11 cellular contexts compared by ENCODE assay signal in the genomic region with DNA sequence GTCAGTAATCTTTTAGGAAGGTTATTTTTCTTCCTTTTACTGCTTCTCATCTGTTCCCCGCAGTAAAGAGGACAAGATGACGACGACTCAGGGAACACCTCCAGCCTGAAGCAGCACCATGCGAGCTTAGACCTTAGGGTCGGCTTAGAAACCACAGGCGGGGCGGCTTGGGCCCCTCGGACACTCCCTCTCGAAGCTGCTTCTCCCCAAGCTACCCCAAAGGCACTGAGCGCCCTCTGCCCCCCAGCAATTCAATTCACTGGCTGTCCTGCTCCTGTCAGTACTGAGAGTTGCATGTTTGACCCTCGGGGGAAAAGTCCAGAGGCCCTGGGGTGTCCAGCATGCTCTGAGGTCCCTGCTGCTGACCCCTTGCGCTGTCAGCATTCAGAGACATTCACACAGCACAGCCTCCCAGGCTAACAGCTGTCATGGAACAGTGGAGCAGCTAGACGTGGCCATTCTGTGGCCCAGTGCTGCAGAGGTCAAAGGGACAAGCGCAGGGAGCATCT.
DNase-seq lines count a peak whose midpoint lies in the region; ATAC-seq and TF ChIP-seq lines count a peak whose summit lies in the region.
"Had no signal": no experiment of that assay in that cellular context is flagged by ENCODE, and none has a peak within 500 bp of the region (broad histone marks: within the 10 kb centered on the region; RNA-seq: fewer than 3 reads in every experiment).

No MANE protein-coding gene starts in this region.

- CTCF ChIA-PET in AG04450 (lab: Charles Lee) (interaction anchor here (0.6 kb wide), 1 partner anchor 75 kb away, joined by 3 read pairs; no protein-coding TSS in a partner anchor), WTC11 (lab: Charles Lee) (interaction anchor here (3.0 kb wide), 1 partner anchor 123 kb away, joined by 22 read pairs; no protein-coding TSS in a partner anchor)

- H3K9ac ChIP-seq in rectal smooth muscle tissue (ENCODE audit: low read length): no peak overlapping the region

- intact Hi-C loops in adrenal gland (cut with DNase I): no loop called here
- intact Hi-C loops in natural killer cell (cut with micrococcal nuclease): no loop called here

- DNase-seq in AG04450 (ENCODE audit: low read depth, low spot score): no peak
- DNase-seq in adrenal gland: peak in 1 of 7 donors; percentile 29
- DNase-seq in iris pigment epithelial cell (ENCODE audit: low read depth): peak; percentile 20
- DNase-seq in natural killer cell: no peak
- DNase-seq in NCI-H1105 treated with DMSO at 0.1 percent for 48 hours (lab: John Stamatoyannopoulos, UW): no peak
- no peak for DNase-seq in WTC11 (ENCODE audit: low spot score)
- DNase-seq: DND-41, NCI-H2227 treated with DMSO at 0.1 percent for 48 hours had no signal

- WGBS in adrenal gland, 4 donors: 74 to 79% (median 76%) methylated on average over 13 to 14 of the region's 14 CpGs

- H3K27me3 Mint-ChIP-seq in natural killer cell (ENCODE audit: low read depth in 2 of 2): peaks cover 0 to 8% of the 10 kb centered on the region in 2 donors
- H3K27me3 Mint-ChIP-seq in WTC11 (ENCODE audit: low read depth): no peaks in the 10 kb centered on the region
- H3K27me3 Mint-ChIP-seq: type B pancreatic cell had no signal

- TF ChIP-seq CTCF in AG04450 (IDR thresholded peaks at IDR 0.05; ENCODE audit: low read depth, low read length) (no peak), adrenal gland (IDR thresholded peaks at IDR 0.05) (no peak), natural killer cell (IDR thresholded peaks at IDR 0.05) (no peak), WTC11 (IDR thresholded peaks at IDR 0.05) (no peak)

- H3K4me3 ChIP-seq in AG04450 (ENCODE audit: low read depth, low read length) (no peak overlapping the region), adrenal gland (no peak overlapping the region), rectal smooth muscle tissue (ENCODE audit: low read length) (no peak overlapping the region)

- H3K27ac Mint-ChIP-seq in natural killer cell: no peak overlapping the region
- H3K27ac Mint-ChIP-seq in WTC11: no peak overlapping the region

- H3K4me3 Mint-ChIP-seq in natural killer cell (no peak overlapping the region), WTC11 (no peak overlapping the region)
- H3K4me3 Mint-ChIP-seq: type B pancreatic cell had no signal

- TF ChIP-seq POLR2A in adrenal gland (IDR thresholded peaks at IDR 0.05): no peak

- H3K9me3 Mint-ChIP-seq in natural killer cell: no peaks in the 10 kb centered on the region
- H3K9me3 Mint-ChIP-seq in WTC11: no peaks in the 10 kb centered on the region
- H3K9me3 Mint-ChIP-seq: type B pancreatic cell had no signal

- POLR2A ChIA-PET in AG04450 (lab: Yijun Ruan, JAX) (interaction anchor here (1.3 to 2.6 kb wide), 2 partner anchors 66 to 113 kb away, joined by 3 to 25 read pairs; no protein-coding TSS in a partner anchor), WTC11 (lab: Charles Lee) (interaction anchor here (0.6 kb wide), 1 partner anchor 111 kb away, joined by 3 read pairs; no protein-coding TSS in a partner anchor)

- peaks cover 26 to 53% of the 10 kb centered on the region in 2 donors for H3K4me1 ChIP-seq in adrenal gland (replicated peaks in 1 of 2)
- H3K4me1 ChIP-seq in rectal smooth muscle tissue (ENCODE audit: control insufficient read depth, insufficient read depth, low read length): peaks cover 57% of the 10 kb centered on the region

- H3K27me3 ChIP-seq in AG04450 (ENCODE audit: control insufficient read depth, insufficient read depth, low read length) (no peaks in the 10 kb centered on the region), adrenal gland (no peaks in the 10 kb centered on the region), rectal smooth muscle tissue (ENCODE audit: control insufficient read depth, insufficient read depth, low read length) (no peaks in the 10 kb centered on the region)

- H3K36me3 Mint-ChIP-seq in natural killer cell: no peaks in the 10 kb centered on the region
- H3K36me3 Mint-ChIP-seq in WTC11: no peaks in the 10 kb centered on the region

- H3K9me3 ChIP-seq in AG04450 (ENCODE audit: control insufficient read depth, insufficient read depth, low read length) (no peaks in the 10 kb centered on the region), adrenal gland (replicated peaks in 1 of 3) (no peaks in the 10 kb centered on the region)

- H3K36me3 ChIP-seq in adrenal gland (replicated peaks in 1 of 2) (no peaks in the 10 kb centered on the region), rectal smooth muscle tissue (ENCODE audit: control insufficient read depth, insufficient read depth, low read length) (no peaks in the 10 kb centered on the region)

- H3K27ac ChIP-seq in AG04450 (ENCODE audit: low read depth, low read length) (peak overlapping the region; percentile 100), adrenal gland (peak overlapping the region in 3 of 5 donors; percentile 16 to 81 (median 73)), rectal smooth muscle tissue (ENCODE audit: low read depth, low read length) (peak overlapping the region; percentile 82)

- ATAC-seq in natural killer cell: no peak
- no peak for ATAC-seq in GM21786 (IDR thresholded peaks at IDR 0.05; ENCODE audit: unreplicated experiment)
- ATAC-seq in WTC11: no peak

- H3K4me1 Mint-ChIP-seq in natural killer cell: no peaks in the 10 kb centered on the region
- H3K4me1 Mint-ChIP-seq in WTC11: peaks cover 33% of the 10 kb centered on the region

TF ChIP-seq in WTC11, 78 proteins besides CTCF, POLR2A, EP300 and RAD21:
- no peak for TF ChIP-seq NFATC4 (CRISPR knock-in tag; IDR thresholded peaks at IDR 0.05)
- TF ChIP-seq, protein P1, sequence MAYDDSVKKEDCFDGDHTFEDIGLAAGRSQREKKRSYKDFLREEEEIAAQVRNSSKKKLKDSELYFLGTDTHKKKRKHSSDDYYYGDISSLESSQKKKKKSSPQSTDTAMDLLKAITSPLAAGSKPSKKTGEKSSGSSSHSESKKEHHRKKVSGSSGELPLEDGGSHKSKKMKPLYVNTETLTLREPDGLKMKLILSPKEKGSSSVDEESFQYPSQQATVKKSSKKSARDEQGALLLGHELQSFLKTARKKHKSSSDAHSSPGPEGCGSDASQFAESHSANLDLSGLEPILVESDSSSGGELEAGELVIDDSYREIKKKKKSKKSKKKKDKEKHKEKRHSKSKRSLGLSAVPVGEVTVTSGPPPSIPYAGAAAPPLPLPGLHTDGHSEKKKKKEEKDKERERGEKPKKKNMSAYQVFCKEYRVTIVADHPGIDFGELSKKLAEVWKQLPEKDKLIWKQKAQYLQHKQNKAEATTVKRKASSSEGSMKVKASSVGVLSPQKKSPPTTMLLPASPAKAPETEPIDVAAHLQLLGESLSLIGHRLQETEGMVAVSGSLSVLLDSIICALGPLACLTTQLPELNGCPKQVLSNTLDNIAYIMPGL (CRISPR knock-in tag; IDR thresholded peaks at IDR 0.05): no peak
- TF ChIP-seq TP53 (CRISPR knock-in tag; IDR thresholded peaks at IDR 0.05): no peak
- no peak for TF ChIP-seq OVOL2 (CRISPR knock-in tag; IDR thresholded peaks at IDR 0.05; ENCODE audit: borderline replicate concordance)
- no peak for TF ChIP-seq ZNF317 (CRISPR knock-in tag; IDR thresholded peaks at IDR 0.05; ENCODE audit: borderline replicate concordance, low read depth)
TF ChIP-seq in WTC11: peak in this region for 0.
